In genomic region chr20:40657526-40657925, GRCh38 we compare ENCODE assay signal across 21 cellular contexts. TPM values are rescaled to one million over a fixed set of nuclear protein-coding genes. Genes with fewer than 3 reads are reported as not detected.
"Had no signal": no experiment of that assay in that cellular context is flagged by ENCODE, and none has a peak within 500 bp of the region (broad histone marks: within the 10 kb centered on the region; RNA-seq: fewer than 3 reads in every experiment).

No MANE protein-coding gene starts in this region.

- H3K4me1 Mint-ChIP-seq: activated CD4-positive, alpha-beta T cell treated with anti-CD3 and anti-CD28 coated beads for 36 hours; brain; central memory CD8-positive, alpha-beta T cell had no signal

- H3K27ac Mint-ChIP-seq: activated CD4-positive, alpha-beta T cell treated with anti-CD3 and anti-CD28 coated beads for 36 hours; activated naive CD4-positive, alpha-beta T cell treated with anti-CD3 and anti-CD28 coated beads, Interleukin-2, amount 50 U/mL, for 72 hours; activated T-helper 1 cell treated with anti-CD3 and anti-CD28 coated beads, Interleukin-12 subunit alpha, Interleukin-12 subunit beta, Interleukin-2, Interleukin-4 antibody, amounts not matched to agents 30 ng/mL and 10 ng/mL and 1 ng/mL, durations not matched to agents 14 hours and 24 hours and 36 hours; brain; mesothelial cell of epicardium; natural killer cell treated with Interleukin-12 subunit alpha and Interleukin-12 subunit beta and Interleukin-15 and Interleukin-18, amount 100 ng/mL, for 72 hours; WTC11 had no signal

- DNase-seq: activated CD4-positive, alpha-beta T cell treated with anti-CD3 and anti-CD28 coated beads for 36 hours; activated CD4-positive, alpha-beta T cell treated with anti-CD3 and anti-CD28 coated beads, Interleukin-2, amount 50 U/mL, for 48 hours; activated gamma-delta T cell treated with Interleukin-2 at 50 U/mL for 16 hours; activated T-cell treated with anti-CD3 and anti-CD28 coated beads for 4 hours; colonic mucosa; erythroblast; hippocampal formation; left colon; stimulated activated CD4-positive, alpha-beta T cell treated with anti-CD3 and anti-CD28 coated beads, Interleukin-12 subunit alpha, Interleukin-12 subunit beta, amount 100 ng/mL, for 4 hours; stimulated activated CD4-positive, alpha-beta T cell treated with anti-CD3 and anti-CD28 coated beads, Interleukin-1b, Interleukin-23, amount 100 ng/mL, for 48 hours; stimulated activated CD8-positive, alpha-beta memory T cell treated with anti-CD3 and anti-CD28 coated beads, Interleukin-4, amount 100 ng/mL, for 48 hours; stimulated activated naive CD4-positive, alpha-beta T cell had no signal

- H3K27ac ChIP-seq: colonic mucosa, parathyroid adenoma had no signal

- ATAC-seq: activated CD4-positive, alpha-beta T cell treated with anti-CD3 and anti-CD28 coated beads for 36 hours; activated naive CD4-positive, alpha-beta T cell treated with anti-CD3 and anti-CD28 coated beads, Interleukin-2, amount 50 U/mL, for 72 hours; left colon; natural killer cell treated with Interleukin-12 subunit alpha and Interleukin-12 subunit beta and Interleukin-15 and Interleukin-18, amount 100 ng/mL, for 72 hours; WTC11 had no signal

- H3K9me3 ChIP-seq: colonic mucosa, tibial nerve had no signal

- H3K4me3 Mint-ChIP-seq: activated CD4-positive, alpha-beta T cell treated with anti-CD3 and anti-CD28 coated beads for 36 hours; activated T-helper 1 cell treated with anti-CD3 and anti-CD28 coated beads, Interleukin-12 subunit alpha, Interleukin-12 subunit beta, Interleukin-2, Interleukin-4 antibody, amounts not matched to agents 30 ng/mL and 10 ng/mL and 1 ng/mL, durations not matched to agents 14 hours and 24 hours and 36 hours; brain; central memory CD8-positive, alpha-beta T cell; mesothelial cell of epicardium; natural killer cell treated with Interleukin-12 subunit alpha and Interleukin-12 subunit beta and Interleukin-15 and Interleukin-18, amount 100 ng/mL, for 72 hours; WTC11 had no signal

- H3K4me3 ChIP-seq: colonic mucosa, tibial nerve had no signal

- H3K36me3 Mint-ChIP-seq: activated naive CD4-positive, alpha-beta T cell treated with anti-CD3 and anti-CD28 coated beads, Interleukin-2, amount 50 U/mL, for 72 hours; brain; mesothelial cell of epicardium; natural killer cell treated with Interleukin-12 subunit alpha and Interleukin-12 subunit beta and Interleukin-15 and Interleukin-18, amount 100 ng/mL, for 72 hours; WTC11 had no signal

- H3K27me3 ChIP-seq: colonic mucosa, tibial nerve had no signal

- H3K36me3 ChIP-seq: colonic mucosa, tibial nerve had no signal

- H3K4me1 ChIP-seq: colonic mucosa, parathyroid adenoma had no signal

- H3K9me3 Mint-ChIP-seq: activated naive CD4-positive, alpha-beta T cell treated with anti-CD3 and anti-CD28 coated beads, Interleukin-2, amount 50 U/mL, for 72 hours; activated T-helper 1 cell treated with anti-CD3 and anti-CD28 coated beads, Interleukin-12 subunit alpha, Interleukin-12 subunit beta, Interleukin-2, Interleukin-4 antibody, amounts not matched to agents 30 ng/mL and 10 ng/mL and 1 ng/mL, durations not matched to agents 14 hours and 24 hours and 36 hours; brain; central memory CD8-positive, alpha-beta T cell; mesothelial cell of epicardium; natural killer cell treated with Interleukin-12 subunit alpha and Interleukin-12 subunit beta and Interleukin-15 and Interleukin-18, amount 100 ng/mL, for 72 hours; WTC11 had no signal

RNA-seq across cellular contexts. Expression of gene MAFB, which starts 31.5 kb away (rescaled TPM):
- total RNA-seq: activated CD4-positive, alpha-beta T cell treated with anti-CD3 and anti-CD28 coated beads for 36 hours had no signal
